In genomic region chr3:194181612-194182011, GRCh38 we compare ENCODE assay signal across 8 cellular contexts.
"Had no signal": no experiment of that assay in that cellular context is flagged by ENCODE, and none has a peak within 500 bp of the region (broad histone marks: within the 10 kb centered on the region; RNA-seq: fewer than 3 reads in every experiment).

No MANE protein-coding gene starts in this region.

- H3K4me2 ChIP-seq: GM23338 had no signal

- H3K4me3 ChIP-seq: GM23248, GM23338, HAP-1 had no signal

- DNase-seq: GM23248, GOT3, H7, H9, HCEC 1CT, HFFc6 had no signal

- H3K27ac ChIP-seq: GM23248 had no signal

- H2AFZ ChIP-seq: GM23248, GM23338 had no signal

- H3K9me3 ChIP-seq: HAP-1 had no signal

- H3K9ac ChIP-seq: GM23248 had no signal

- H3K36me3 ChIP-seq: HAP-1 had no signal
